Comparison of ENCODE assay signal across 22 cellular contexts in the genomic region with DNA sequence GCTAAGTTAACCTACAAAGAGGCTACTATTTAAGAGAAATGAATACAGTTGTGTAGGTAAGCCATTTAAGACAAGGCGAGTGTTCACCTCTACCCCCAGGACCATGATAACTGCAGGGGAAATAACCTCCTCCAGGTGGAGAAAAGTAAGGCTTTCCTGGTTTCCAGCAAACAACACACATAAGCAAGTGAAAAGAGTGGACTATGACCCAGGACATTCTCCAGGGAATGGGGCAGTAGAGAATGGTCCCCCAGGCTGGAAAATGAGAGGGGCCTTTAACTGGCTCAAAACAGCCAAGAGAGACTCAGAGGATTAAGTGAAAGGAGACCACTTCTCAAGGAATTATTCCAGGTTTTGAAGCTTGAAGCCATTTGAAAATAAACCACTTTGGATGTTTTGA.
DNase-seq lines count a peak whose midpoint lies in the region; ATAC-seq and TF ChIP-seq lines count a peak whose summit lies in the region.
"Had no signal": no experiment of that assay in that cellular context is flagged by ENCODE, and none has a peak within 500 bp of the region (broad histone marks: within the 10 kb centered on the region; RNA-seq: fewer than 3 reads in every experiment).

No MANE protein-coding gene starts in this region.

- intact Hi-C loops in PC-3 (cut with micrococcal nuclease) = no loop called here

- peaks cover 31% of the 10 kb centered on the region for H3K79me2 ChIP-seq in PC-3 (ENCODE audit: low read length)

- H3K36me3 ChIP-seq in CD4-positive, CD25-positive, alpha-beta regulatory T cell (ENCODE audit: control insufficient read depth, insufficient read depth, low read length) = peaks cover 2% of the 10 kb centered on the region
- no peaks in the 10 kb centered on the region; the same call in 1 of the 2 replicates for H3K36me3 ChIP-seq in PC-3 (ENCODE audit: low read depth, low read length)
- no peaks in the 10 kb centered on the region for H3K36me3 ChIP-seq in endodermal cell (ENCODE audit: control insufficient read depth, insufficient read depth, low read length)
- H3K36me3 ChIP-seq: HAP-1 had no signal

- no peaks in the 10 kb centered on the region for H3K9me3 Mint-ChIP-seq in CD4-positive, CD25-positive, alpha-beta regulatory T cell
- no peaks in the 10 kb centered on the region for H3K9me3 Mint-ChIP-seq in endodermal cell
- H3K9me3 Mint-ChIP-seq: HFFc6 had no signal

- peak overlapping the region in 2 of 3 donors; percentile 7 to 51 for H3K27ac Mint-ChIP-seq in CD4-positive, CD25-positive, alpha-beta regulatory T cell
- no peak overlapping the region for H3K27ac Mint-ChIP-seq in endodermal cell
- H3K27ac Mint-ChIP-seq: HFFc6 had no signal

- H2AFZ ChIP-seq in PC-3 (ENCODE audit: low read length) = no peak overlapping the region

- H3K27me3 Mint-ChIP-seq in CD4-positive, CD25-positive, alpha-beta regulatory T cell = no peaks in the 10 kb centered on the region
- no peaks in the 10 kb centered on the region for H3K27me3 Mint-ChIP-seq in endodermal cell (ENCODE audit: insufficient read depth)

- no peak for TF ChIP-seq CTCF in PC-3 (conservative IDR thresholded peaks at IDR 0.05; ENCODE audit: low read depth, low read length)
- TF ChIP-seq CTCF in endodermal cell (conservative IDR thresholded peaks at IDR 0.05) = peak; percentile 45
- no peak for TF ChIP-seq CTCF in GM10248 (IDR thresholded peaks at IDR 0.05; ENCODE audit: control extremely low read depth, extremely low read depth, low read depth, missing control alignments)

- H3K27ac ChIP-seq in CD4-positive, CD25-positive, alpha-beta regulatory T cell (ENCODE audit: insufficient read depth, low read length, poor library complexity, severe bottlenecking) = no peak overlapping the region
- H3K27ac ChIP-seq in PC-3 (ENCODE audit: low read length) (no peak overlapping the region), endodermal cell (ENCODE audit: low read depth, low read length) (no peak overlapping the region)

- no peak overlapping the region for H3K4me2 ChIP-seq in PC-3 (ENCODE audit: low read length)
- H3K4me2 ChIP-seq: SK-N-SH had no signal

- no peaks in the 10 kb centered on the region for H3F3A ChIP-seq in PC-3 (ENCODE audit: low read length, unreplicated experiment)

- H3K9me3 ChIP-seq in CD4-positive, CD25-positive, alpha-beta regulatory T cell (ENCODE audit: control insufficient read depth in 2 of 2, low read length in 2 of 2) = no peaks in the 10 kb centered on the region
- H3K9me3 ChIP-seq in PC-3 (ENCODE audit: low read length) = no peaks in the 10 kb centered on the region
- H3K9me3 ChIP-seq in endodermal cell (ENCODE audit: control insufficient read depth, low read length) = no peaks in the 10 kb centered on the region
- H3K9me3 ChIP-seq: HAP-1, SK-N-SH had no signal

- peaks cover 16 to 42% (median 21%) of the 10 kb centered on the region in 4 donors for H3K4me1 Mint-ChIP-seq in CD4-positive, CD25-positive, alpha-beta regulatory T cell
- peaks cover 31% of the 10 kb centered on the region for H3K4me1 Mint-ChIP-seq in endodermal cell

- H3K4me1 ChIP-seq in CD4-positive, CD25-positive, alpha-beta regulatory T cell (ENCODE audit: control insufficient read depth, insufficient read depth, low read length, poor library complexity, severe bottlenecking) = no peaks in the 10 kb centered on the region
- no peaks in the 10 kb centered on the region for H3K4me1 ChIP-seq in PC-3 (ENCODE audit: insufficient read depth, low read length)
- H3K4me1 ChIP-seq in endodermal cell (ENCODE audit: control insufficient read depth, insufficient read depth, low read length) = peaks cover 2% of the 10 kb centered on the region
- H3K4me1 ChIP-seq: HAP-1 had no signal

- H4K20me1 ChIP-seq in PC-3 (ENCODE audit: low read length) = peaks cover 8% of the 10 kb centered on the region; the same call in 1 of the 2 replicates

- H3K9me2 ChIP-seq in PC-3 (replicated peaks; ENCODE audit: low read length) = no peaks in the 10 kb centered on the region
- H3K9me2 ChIP-seq: SK-N-SH had no signal

- H3K36me3 Mint-ChIP-seq in CD4-positive, CD25-positive, alpha-beta regulatory T cell = peaks cover 25% of the 10 kb centered on the region
- H3K36me3 Mint-ChIP-seq in endodermal cell (ENCODE audit: low read depth) = no peaks in the 10 kb centered on the region

- POLR2A ChIA-PET in PC-3 (lab: Charles Lee; ENCODE audit: unreplicated experiment) = interaction anchor here (0.9 kb wide), 1 partner anchor 196 kb away, joined by 6 read pairs; no protein-coding TSS in a partner anchor
- POLR2A ChIA-PET in GM10248 (lab: Yijun Ruan, JAX) = no interaction called here

- no peak overlapping the region for H3K4me3 Mint-ChIP-seq in CD4-positive, CD25-positive, alpha-beta regulatory T cell
- H3K4me3 Mint-ChIP-seq in endodermal cell = no peak overlapping the region
- H3K4me3 Mint-ChIP-seq: HFFc6 had no signal

- H3K9ac ChIP-seq in PC-3 (ENCODE audit: low read length) = no peak overlapping the region
- no peak overlapping the region for H3K9ac ChIP-seq in endodermal cell (ENCODE audit: extremely low read depth, low read length, poor library complexity, severe bottlenecking)
- H3K9ac ChIP-seq: SK-N-SH had no signal

- no peak overlapping the region for H3K4me3 ChIP-seq in CD4-positive, CD25-positive, alpha-beta regulatory T cell (ENCODE audit: low read depth, low read length)
- H3K4me3 ChIP-seq in PC-3 (ENCODE audit: low read length) = no peak overlapping the region
- no peak overlapping the region for H3K4me3 ChIP-seq in endodermal cell (ENCODE audit: low read length)
- H3K4me3 ChIP-seq: HAP-1 had no signal

- 91% methylated on average over 1 of the region's 1 CpG; no CpG with 5 or more reads in 1 of the 2 experiments for WGBS in endodermal cell (ENCODE audit: insufficient coverage in 1 of 2, insufficient read length in 1 of 2), 2 experiments

- no peaks in the 10 kb centered on the region for H3K27me3 ChIP-seq in CD4-positive, CD25-positive, alpha-beta regulatory T cell (ENCODE audit: control insufficient read depth, insufficient read depth, low read length)
- no peaks in the 10 kb centered on the region for H3K27me3 ChIP-seq in PC-3 (ENCODE audit: low read length)
- H3K27me3 ChIP-seq in endodermal cell (ENCODE audit: control insufficient read depth, insufficient read depth, low read length, poor library complexity, severe bottlenecking) = no peaks in the 10 kb centered on the region

- CTCF ChIA-PET in PC-3 (lab: Charles Lee) = no interaction called here
- CTCF ChIA-PET in GM10248 (lab: Yijun Ruan, JAX) = interaction anchor here (0.7 to 2.0 kb wide), 6 partner anchors 8 to 65 kb away, joined by 3 to 5 read pairs (median 3); no protein-coding TSS in a partner anchor

- TSS peak; percentile 3 for BruUV-seq in PC-3 (replicated peaks; lab: Mats Ljungman, UMichigan)

- ATAC-seq in CD4-positive, CD25-positive, alpha-beta regulatory T cell (ENCODE audit: low read depth in 2 of 2) = no peak
- ATAC-seq in PC-3 (no peak), GM21529 (IDR thresholded peaks at IDR 0.05; ENCODE audit: unreplicated experiment) (no peak), HG03039 (IDR thresholded peaks at IDR 0.05; ENCODE audit: unreplicated experiment) (no peak)

- DNase-seq in NCI-H146 (lab: John Stamatoyannopoulos, UW) (peak; percentile 29), NCI-H146 treated with DMSO at 0.1 percent for 48 hours (lab: John Stamatoyannopoulos, UW; ENCODE audit: unreplicated experiment) (no peak), PC-3 (no peak), endodermal cell (no peak), GM10248 (ENCODE audit: extremely low spot score) (no peak)
- no peak for DNase-seq in CD4-positive, CD25-positive, alpha-beta regulatory T cell
- DNase-seq: DMS79, EL, GDM1, GOT3, HFFc6, IMR-90, KG1, MM.1S, NCI-H1930, NCI-H2227 treated with DMSO at 0.1 percent for 48 hours, OCI-M1, SW 1271 had no signal
